ENCODE assay signal across 8 cellular contexts in genomic region chr14:79306546-79306945, GRCh38.
"Had no signal": no experiment of that assay in that cellular context is flagged by ENCODE, and none has a peak within 500 bp of the region (broad histone marks: within the 10 kb centered on the region; RNA-seq: fewer than 3 reads in every experiment).

No MANE protein-coding gene starts in this region.

- H3K36me3 ChIP-seq: HAP-1 had no signal

- H3K9ac ChIP-seq: GM23248 had no signal

- ATAC-seq: HCT116, K562 had no signal

- H3K9me3 Mint-ChIP-seq: HFFc6 had no signal

- H3K4me1 ChIP-seq: HAP-1 had no signal

- H3K9me3 ChIP-seq: HAP-1 had no signal

- H3K27ac Mint-ChIP-seq: HFFc6 had no signal

- H3K4me3 Mint-ChIP-seq: HFFc6 had no signal

- H3K27ac ChIP-seq: GM23248 had no signal

- DNase-seq: GM23248, GOT3, H7, HFFc6, IMR-90 had no signal

- H3K4me3 ChIP-seq: GM23248, HAP-1, K562 had no signal
